ENCODE assay signal across 1 cellular context in genomic region chr2:200765139-200765951, GRCh38.
TF ChIP-seq lines count a peak whose summit lies in the region.

No MANE protein-coding gene starts in this region.

TF ChIP-seq in HEK293, 187 proteins besides CTCF, POLR2A, EP300 and RAD21 (continued from another document and continues in another):
- TF ChIP-seq, protein P1, sequence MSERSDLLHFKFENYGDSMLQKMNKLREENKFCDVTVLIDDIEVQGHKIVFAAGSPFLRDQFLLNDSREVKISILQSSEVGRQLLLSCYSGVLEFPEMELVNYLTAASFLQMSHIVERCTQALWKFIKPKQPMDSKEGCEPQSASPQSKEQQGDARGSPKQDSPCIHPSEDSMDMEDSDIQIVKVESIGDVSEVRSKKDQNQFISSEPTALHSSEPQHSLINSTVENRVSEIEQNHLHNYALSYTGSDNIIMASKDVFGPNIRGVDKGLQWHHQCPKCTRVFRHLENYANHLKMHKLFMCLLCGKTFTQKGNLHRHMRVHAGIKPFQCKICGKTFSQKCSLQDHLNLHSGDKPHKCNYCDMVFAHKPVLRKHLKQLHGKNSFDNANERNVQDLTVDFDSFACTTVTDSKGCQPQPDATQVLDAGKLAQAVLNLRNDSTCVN (tag by site-specific recombination; optimal IDR thresholded peaks at IDR 0.05) = no peak
- TF ChIP-seq ZNF350 (tag by site-specific recombination; IDR thresholded peaks at IDR 0.05) (no peak), REST (tag by site-specific recombination; IDR thresholded peaks at IDR 0.05) (no peak), ZNF184 (tag by site-specific recombination; IDR thresholded peaks at IDR 0.05) (0 out of 2 replicates have a peak, but pooled peaks have one; percentile 22), ZNF394 (tag by site-specific recombination; IDR thresholded peaks at IDR 0.05; ENCODE audit: borderline replicate concordance) (no peak), ZNF121 (tag by site-specific recombination; IDR thresholded peaks at IDR 0.05) (no peak), SETDB1 (IDR thresholded peaks at IDR 0.05; ENCODE audit: insufficient read length, low read length) (no peak), ZNF416 (tag by site-specific recombination; IDR thresholded peaks at IDR 0.05) (no peak), IKZF3 (tag by site-specific recombination; IDR thresholded peaks at IDR 0.05) (no peak), GFI1B (tag by site-specific recombination; IDR thresholded peaks at IDR 0.05) (no peak), ZNF654 (tag by site-specific recombination; IDR thresholded peaks at IDR 0.05; ENCODE audit: low read depth) (no peak), ZNF354C (tag by site-specific recombination; IDR thresholded peaks at IDR 0.05; ENCODE audit: borderline replicate concordance, low read depth) (no peak), ZNF140 (tag by site-specific recombination; IDR thresholded peaks at IDR 0.05) (no peak), ZNF311 (tag by site-specific recombination; IDR thresholded peaks at IDR 0.05; ENCODE audit: borderline replicate concordance) (no peak), GLI4 (tag by site-specific recombination; IDR thresholded peaks at IDR 0.05) (no peak), ZIC2 (tag by site-specific recombination; IDR thresholded peaks at IDR 0.05) (no peak), ZNF610 (tag by site-specific recombination; IDR thresholded peaks at IDR 0.05; ENCODE audit: borderline replicate concordance) (no peak), ZNF274 (IDR thresholded peaks at IDR 0.05; ENCODE audit: low read length) (no peak), ZNF274 (tag by site-specific recombination; IDR thresholded peaks at IDR 0.05; ENCODE audit: borderline replicate concordance) (no peak), PRDM4 (tag by site-specific recombination; IDR thresholded peaks at IDR 0.05) (peak; percentile 99), ZNF37A (tag by site-specific recombination; IDR thresholded peaks at IDR 0.05) (no peak), ZNF366 (tag by site-specific recombination; conservative IDR thresholded peaks at IDR 0.05) (peak; percentile 79), KLF16 (tag by site-specific recombination; IDR thresholded peaks at IDR 0.05) (no peak), ZNF529 (tag by site-specific recombination; IDR thresholded peaks at IDR 0.05; ENCODE audit: insufficient replicate concordance) (no peak), HOXA7 (CRISPR knock-in tag; IDR thresholded peaks at IDR 0.05; ENCODE audit: borderline replicate concordance) (no peak), ZBTB8A (tag by site-specific recombination; IDR thresholded peaks at IDR 0.05) (no peak), ZSCAN18 (tag by site-specific recombination; IDR thresholded peaks at IDR 0.05) (no peak), KLF8 (tag by site-specific recombination; IDR thresholded peaks at IDR 0.05) (no peak), PRDM1 (tag by site-specific recombination; IDR thresholded peaks at IDR 0.05) (0 out of 2 replicates have a peak, but pooled peaks have one; percentile 7), ZNF19 (tag by site-specific recombination; IDR thresholded peaks at IDR 0.05; ENCODE audit: low read depth) (no peak), ZNF530 (tag by site-specific recombination; IDR thresholded peaks at IDR 0.05; ENCODE audit: low read depth) (no peak), ZNF514 (tag by site-specific recombination; IDR thresholded peaks at IDR 0.05) (no peak)
- TF ChIP-seq, protein P2, sequence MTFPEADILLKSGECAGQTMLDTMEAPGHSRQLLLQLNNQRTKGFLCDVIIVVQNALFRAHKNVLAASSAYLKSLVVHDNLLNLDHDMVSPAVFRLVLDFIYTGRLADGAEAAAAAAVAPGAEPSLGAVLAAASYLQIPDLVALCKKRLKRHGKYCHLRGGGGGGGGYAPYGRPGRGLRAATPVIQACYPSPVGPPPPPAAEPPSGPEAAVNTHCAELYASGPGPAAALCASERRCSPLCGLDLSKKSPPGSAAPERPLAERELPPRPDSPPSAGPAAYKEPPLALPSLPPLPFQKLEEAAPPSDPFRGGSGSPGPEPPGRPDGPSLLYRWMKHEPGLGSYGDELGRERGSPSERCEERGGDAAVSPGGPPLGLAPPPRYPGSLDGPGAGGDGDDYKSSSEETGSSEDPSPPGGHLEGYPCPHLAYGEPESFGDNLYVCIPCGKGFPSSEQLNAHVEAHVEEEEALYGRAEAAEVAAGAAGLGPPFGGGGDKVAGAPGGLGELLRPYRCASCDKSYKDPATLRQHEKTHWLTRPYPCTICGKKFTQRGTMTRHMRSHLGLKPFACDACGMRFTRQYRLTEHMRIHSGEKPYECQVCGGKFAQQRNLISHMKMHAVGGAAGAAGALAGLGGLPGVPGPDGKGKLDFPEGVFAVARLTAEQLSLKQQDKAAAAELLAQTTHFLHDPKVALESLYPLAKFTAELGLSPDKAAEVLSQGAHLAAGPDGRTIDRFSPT (tag by site-specific recombination; IDR thresholded peaks at IDR 0.05) = no peak
- TF ChIP-seq, protein P3, sequence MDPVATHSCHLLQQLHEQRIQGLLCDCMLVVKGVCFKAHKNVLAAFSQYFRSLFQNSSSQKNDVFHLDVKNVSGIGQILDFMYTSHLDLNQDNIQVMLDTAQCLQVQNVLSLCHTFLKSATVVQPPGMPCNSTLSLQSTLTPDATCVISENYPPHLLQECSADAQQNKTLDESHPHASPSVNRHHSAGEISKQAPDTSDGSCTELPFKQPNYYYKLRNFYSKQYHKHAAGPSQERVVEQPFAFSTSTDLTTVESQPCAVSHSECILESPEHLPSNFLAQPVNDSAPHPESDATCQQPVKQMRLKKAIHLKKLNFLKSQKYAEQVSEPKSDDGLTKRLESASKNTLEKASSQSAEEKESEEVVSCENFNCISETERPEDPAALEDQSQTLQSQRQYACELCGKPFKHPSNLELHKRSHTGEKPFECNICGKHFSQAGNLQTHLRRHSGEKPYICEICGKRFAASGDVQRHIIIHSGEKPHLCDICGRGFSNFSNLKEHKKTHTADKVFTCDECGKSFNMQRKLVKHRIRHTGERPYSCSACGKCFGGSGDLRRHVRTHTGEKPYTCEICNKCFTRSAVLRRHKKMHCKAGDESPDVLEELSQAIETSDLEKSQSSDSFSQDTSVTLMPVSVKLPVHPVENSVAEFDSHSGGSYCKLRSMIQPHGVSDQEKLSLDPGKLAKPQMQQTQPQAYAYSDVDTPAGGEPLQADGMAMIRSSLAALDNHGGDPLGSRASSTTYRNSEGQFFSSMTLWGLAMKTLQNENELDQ (tag by site-specific recombination; IDR thresholded peaks at IDR 0.05; ENCODE audit: low read depth) = no peak
- TF ChIP-seq, protein P4, sequence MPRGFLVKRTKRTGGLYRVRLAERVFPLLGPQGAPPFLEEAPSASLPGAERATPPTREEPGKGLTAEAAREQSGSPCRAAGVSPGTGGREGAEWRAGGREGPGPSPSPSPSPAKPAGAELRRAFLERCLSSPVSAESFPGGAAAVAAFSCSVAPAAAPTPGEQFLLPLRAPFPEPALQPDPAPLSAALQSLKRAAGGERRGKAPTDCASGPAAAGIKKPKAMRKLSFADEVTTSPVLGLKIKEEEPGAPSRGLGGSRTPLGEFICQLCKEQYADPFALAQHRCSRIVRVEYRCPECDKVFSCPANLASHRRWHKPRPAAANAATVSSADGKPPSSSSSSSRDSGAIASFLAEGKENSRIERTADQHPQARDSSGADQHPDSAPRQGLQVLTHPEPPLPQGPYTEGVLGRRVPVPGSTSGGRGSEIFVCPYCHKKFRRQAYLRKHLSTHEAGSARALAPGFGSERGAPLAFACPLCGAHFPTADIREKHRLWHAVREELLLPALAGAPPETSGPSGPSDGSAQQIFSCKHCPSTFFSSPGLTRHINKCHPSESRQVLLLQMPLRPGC (tag by site-specific recombination; IDR thresholded peaks at IDR 0.05) = peak; percentile 83
- TF ChIP-seq, protein P5, sequence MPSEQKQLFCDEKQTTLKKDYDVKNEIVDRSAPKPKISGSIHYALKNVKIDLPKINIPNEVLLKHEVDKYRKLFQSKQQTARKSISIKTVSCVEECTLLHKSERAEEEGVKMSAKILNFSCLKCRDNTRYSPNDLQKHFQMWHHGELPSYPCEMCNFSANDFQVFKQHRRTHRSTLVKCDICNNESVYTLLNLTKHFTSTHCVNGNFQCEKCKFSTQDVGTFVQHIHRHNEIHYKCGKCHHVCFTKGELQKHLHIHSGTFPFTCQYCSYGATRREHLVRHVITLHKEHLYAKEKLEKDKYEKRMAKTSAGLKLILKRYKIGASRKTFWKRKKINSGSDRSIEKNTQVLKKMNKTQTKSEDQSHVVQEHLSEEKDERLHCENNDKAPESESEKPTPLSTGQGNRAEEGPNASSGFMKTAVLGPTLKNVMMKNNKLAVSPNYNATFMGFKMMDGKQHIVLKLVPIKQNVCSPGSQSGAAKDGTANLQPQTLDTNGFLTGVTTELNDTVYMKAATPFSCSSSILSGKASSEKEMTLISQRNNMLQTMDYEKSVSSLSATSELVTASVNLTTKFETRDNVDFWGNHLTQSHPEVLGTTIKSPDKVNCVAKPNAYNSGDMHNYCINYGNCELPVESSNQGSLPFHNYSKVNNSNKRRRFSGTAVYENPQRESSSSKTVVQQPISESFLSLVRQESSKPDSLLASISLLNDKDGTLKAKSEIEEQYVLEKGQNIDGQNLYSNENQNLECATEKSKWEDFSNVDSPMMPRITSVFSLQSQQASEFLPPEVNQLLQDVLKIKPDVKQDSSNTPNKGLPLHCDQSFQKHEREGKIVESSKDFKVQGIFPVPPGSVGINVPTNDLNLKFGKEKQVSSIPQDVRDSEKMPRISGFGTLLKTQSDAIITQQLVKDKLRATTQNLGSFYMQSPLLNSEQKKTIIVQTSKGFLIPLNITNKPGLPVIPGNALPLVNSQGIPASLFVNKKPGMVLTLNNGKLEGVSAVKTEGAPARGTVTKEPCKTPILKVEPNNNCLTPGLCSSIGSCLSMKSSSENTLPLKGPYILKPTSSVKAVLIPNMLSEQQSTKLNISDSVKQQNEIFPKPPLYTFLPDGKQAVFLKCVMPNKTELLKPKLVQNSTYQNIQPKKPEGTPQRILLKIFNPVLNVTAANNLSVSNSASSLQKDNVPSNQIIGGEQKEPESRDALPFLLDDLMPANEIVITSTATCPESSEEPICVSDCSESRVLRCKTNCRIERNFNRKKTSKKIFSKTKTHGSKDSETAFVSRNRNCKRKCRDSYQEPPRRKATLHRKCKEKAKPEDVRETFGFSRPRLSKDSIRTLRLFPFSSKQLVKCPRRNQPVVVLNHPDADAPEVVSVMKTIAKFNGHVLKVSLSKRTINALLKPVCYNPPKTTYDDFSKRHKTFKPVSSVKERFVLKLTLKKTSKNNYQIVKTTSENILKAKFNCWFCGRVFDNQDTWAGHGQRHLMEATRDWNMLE (tag by site-specific recombination; conservative IDR thresholded peaks at IDR 0.05; ENCODE audit: low read depth) = no peak
- TF ChIP-seq, protein P6, sequence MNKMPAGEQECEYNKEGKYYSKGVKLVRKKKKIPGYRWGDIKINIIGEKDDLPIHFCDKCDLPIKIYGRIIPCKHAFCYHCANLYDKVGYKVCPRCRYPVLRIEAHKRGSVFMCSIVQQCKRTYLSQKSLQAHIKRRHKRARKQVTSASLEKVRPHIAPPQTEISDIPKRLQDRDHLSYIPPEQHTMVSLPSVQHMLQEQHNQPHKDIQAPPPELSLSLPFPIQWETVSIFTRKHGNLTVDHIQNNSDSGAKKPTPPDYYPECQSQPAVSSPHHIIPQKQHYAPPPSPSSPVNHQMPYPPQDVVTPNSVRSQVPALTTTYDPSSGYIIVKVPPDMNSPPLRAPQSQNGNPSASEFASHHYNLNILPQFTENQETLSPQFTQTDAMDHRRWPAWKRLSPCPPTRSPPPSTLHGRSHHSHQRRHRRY (tag by site-specific recombination; IDR thresholded peaks at IDR 0.05) = no peak
